ENCODE assay signal across 27 cellular contexts in genomic region chr4:3866813-3867129, GRCh38.
"Had no signal": no experiment of that assay in that cellular context is flagged by ENCODE, and none has a peak within 500 bp of the region (broad histone marks: within the 10 kb centered on the region; RNA-seq: fewer than 3 reads in every experiment).

No MANE protein-coding gene starts in this region.

- H3K9me3 Mint-ChIP-seq: activated B cell treated with CpG ODN at 0.5 μM for 24 hours; activated CD4-positive, alpha-beta memory T cell treated with anti-CD3 and anti-CD28 coated beads for 36 hours; activated CD4-positive, alpha-beta T cell treated with anti-CD3 and anti-CD28 coated beads, Interleukin-2, amount 10 ng/mL, durations not matched to agents 24 days and 14 days; activated naive CD8-positive, alpha-beta T cell treated with anti-CD3 and anti-CD28 coated beads for 36 hours; activated T-cell treated with anti-CD3 and anti-CD28 coated beads, Interleukin-2, amount 50 U/mL, for 72 hours; IgD-negative memory B cell had no signal

- ATAC-seq: activated T-cell treated with anti-CD3 and anti-CD28 coated beads, Interleukin-2, amount 50 U/mL, for 72 hours; T-helper 17 cell had no signal

- H3K36me3 ChIP-seq: brain microvascular endothelial cell, cardiac muscle cell had no signal

- H3K4me3 Mint-ChIP-seq: activated B cell treated with CpG ODN at 0.5 μM for 24 hours; activated CD4-positive, alpha-beta memory T cell treated with anti-CD3 and anti-CD28 coated beads for 36 hours; activated CD4-positive, alpha-beta T cell treated with anti-CD3 and anti-CD28 coated beads, Interleukin-2, amount 10 ng/mL, durations not matched to agents 24 days and 14 days; activated naive CD4-positive, alpha-beta T cell treated with anti-CD3 and anti-CD28 coated beads for 36 hours; activated naive CD8-positive, alpha-beta T cell treated with anti-CD3 and anti-CD28 coated beads for 36 hours; activated T-cell treated with anti-CD3 and anti-CD28 coated beads, Interleukin-2, amount 50 U/mL, for 72 hours; T-helper 17 cell had no signal

- H3K27ac ChIP-seq: brain microvascular endothelial cell, cardiac muscle cell had no signal

- H3K27ac Mint-ChIP-seq: activated B cell treated with CpG ODN at 0.5 μM for 24 hours; activated CD4-positive, alpha-beta memory T cell treated with anti-CD3 and anti-CD28 coated beads for 36 hours; activated CD4-positive, alpha-beta T cell treated with anti-CD3 and anti-CD28 coated beads, Interleukin-2, amount 10 ng/mL, durations not matched to agents 24 days and 14 days; activated naive CD4-positive, alpha-beta T cell treated with anti-CD3 and anti-CD28 coated beads for 36 hours; activated naive CD8-positive, alpha-beta T cell treated with anti-CD3 and anti-CD28 coated beads for 36 hours; activated T-cell treated with anti-CD3 and anti-CD28 coated beads, Interleukin-2, amount 50 U/mL, for 72 hours; IgD-negative memory B cell; T-helper 17 cell had no signal

- H3K4me1 Mint-ChIP-seq: activated CD4-positive, alpha-beta T cell treated with anti-CD3 and anti-CD28 coated beads, Interleukin-2, amount 10 ng/mL, durations not matched to agents 24 days and 14 days had no signal

- DNase-seq: activated B cell treated with CpG ODN at 0.5 μM for 24 hours; activated CD4-positive, alpha-beta memory T cell treated with anti-CD3 and anti-CD28 coated beads for 36 hours; activated CD4-positive, alpha-beta T cell treated with anti-CD3 and anti-CD28 coated beads for 1 hour; activated CD4-positive, alpha-beta T cell treated with anti-CD3 and anti-CD28 coated beads, Interleukin-2, amount 10 ng/mL, durations not matched to agents 24 days and 14 days; activated CD8-positive, alpha-beta memory T cell treated with anti-CD3 and anti-CD28 coated beads for 24 hours; activated naive CD4-positive, alpha-beta T cell treated with anti-CD3 and anti-CD28 coated beads for 36 hours; activated naive CD8-positive, alpha-beta T cell treated with anti-CD3 and anti-CD28 coated beads for 36 hours; activated T-cell treated with anti-CD3 and anti-CD28 coated beads, Interleukin-2, amount 50 U/mL, for 72 hours; brain microvascular endothelial cell; cerebellar nuclear complex; KG1; NCI-H1048; NCI-H146; NCI-H187 treated with DMSO at 0.1 percent for 48 hours; NCI-H2171; NCI-H2227 treated with DMSO at 0.1 percent for 48 hours; NCI-H446 treated with DMSO at 0.1 percent for 48 hours; NCI-H526; NCI-H774; NK-92 treated with Interleukin-12 subunit alpha and Interleukin-12 subunit beta, amount 100 ng/mL, for 24 hours; OCI-M1; RPMI8226; SIG-M5; T-helper 17 cell; T-helper 9 cell had no signal

- H3K36me3 Mint-ChIP-seq: activated CD4-positive, alpha-beta memory T cell treated with anti-CD3 and anti-CD28 coated beads for 36 hours; activated naive CD8-positive, alpha-beta T cell treated with anti-CD3 and anti-CD28 coated beads for 36 hours; IgD-negative memory B cell had no signal

- H3K4me3 ChIP-seq: cardiac muscle cell had no signal
